Comparison of ENCODE assay signal across 8 cellular contexts in the genomic region with DNA sequence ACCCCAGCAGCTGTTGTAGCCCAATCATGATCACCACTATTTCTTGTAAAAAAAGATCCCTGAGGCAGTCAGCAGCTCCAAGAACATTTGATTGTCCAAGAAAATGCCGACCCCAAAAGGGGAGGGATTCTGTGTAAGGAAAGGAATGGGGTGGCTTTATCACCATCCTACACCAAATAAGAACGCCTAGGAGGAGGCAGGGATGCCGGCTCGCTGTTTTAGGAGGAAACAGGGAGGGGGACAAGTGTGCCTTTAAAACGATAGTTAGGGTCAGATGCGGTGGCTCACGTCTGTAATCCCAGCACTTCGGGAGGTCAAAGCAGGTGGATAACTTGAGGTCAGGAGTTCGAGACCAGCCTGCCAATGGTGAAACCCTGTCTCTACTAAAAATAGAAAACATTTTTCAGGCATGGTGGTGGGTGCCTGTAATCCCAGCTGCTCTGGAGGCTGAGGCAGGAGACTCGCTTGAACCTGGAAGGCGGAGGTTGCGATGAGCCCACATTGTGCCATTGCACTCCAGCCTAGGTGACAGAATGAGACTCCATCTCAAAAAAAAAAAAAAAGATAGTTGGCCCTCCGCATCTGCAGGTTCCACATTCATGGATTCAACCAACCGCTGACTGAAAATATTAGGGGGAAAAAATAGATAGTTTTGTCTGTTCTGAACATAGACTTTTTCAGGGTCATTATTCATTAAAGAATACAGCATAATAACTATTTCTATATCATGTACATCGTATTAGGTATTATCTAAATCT.
DNase-seq lines count a peak whose midpoint lies in the region; ATAC-seq, FAIRE-seq and TF ChIP-seq lines count a peak whose summit lies in the region.

No MANE protein-coding gene starts in this region.

- peak overlapping the region; percentile 79 for H3K4me3 Mint-ChIP-seq in Calu3 (ENCODE audit: low read depth, unreplicated experiment)

- H3K27ac ChIP-seq in dorsolateral prefrontal cortex (peak overlapping the region in 56 of 59 donors; percentile 3 to 97 (median 89)), pancreas (peak overlapping the region in 2 of 4 donors; percentile 53 to 76)

- BruUV-seq in Calu3 (replicated peaks; lab: Mats Ljungman, UMichigan) = no TSS peak

- H3K36me3 ChIP-seq in pancreas = no peaks in the 10 kb centered on the region

- no peaks in the 10 kb centered on the region for H3K9me3 ChIP-seq in pancreas

- WGBS in pancreas, 2 donors = 46 to 55% methylated on average over 15 of the region's 15 CpGs

- H3K4me1 Mint-ChIP-seq in Calu3 (ENCODE audit: low read depth, unreplicated experiment) = peaks cover 23% of the 10 kb centered on the region

- peaks cover 38% of the 10 kb centered on the region for H3K36me3 Mint-ChIP-seq in Calu3 (ENCODE audit: insufficient read depth, unreplicated experiment)

- H3K4me3 ChIP-seq in dorsolateral prefrontal cortex = peak overlapping the region; percentile 48 to 83 (median 66)
- H3K4me3 ChIP-seq in pancreas = peak overlapping the region in 3 of 4 donors; percentile 5 to 50 (median 47)

- no peak for TF ChIP-seq CTCF in Calu3 (IDR thresholded peaks at IDR 0.05; ENCODE audit: unreplicated experiment)
- TF ChIP-seq CTCF in dorsolateral prefrontal cortex (IDR thresholded peaks at IDR 0.05 in 54 of 56, conservative IDR thresholded peaks at IDR 0.05 in 2 of 56; ENCODE audit: low read depth in 1 of 56, partially characterized antibody in 56 of 56) = no peak
- no peak for TF ChIP-seq CTCF in pancreas (IDR thresholded peaks at IDR 0.05)

- FAIRE-seq in pancreas (lab: Jason Lieb, UNC) = no peak

- intact Hi-C loops in Calu3 (cut with micrococcal nuclease; ENCODE audit: unreplicated experiment) (loop anchor here (5.0 to 10.0 kb wide), 3 partner anchors 107 to 250 kb away; no protein-coding TSS in a partner anchor), dorsolateral prefrontal cortex (cut with DNase I) (loop anchor here (5.0 to 10.0 kb wide), 7 partner anchors 77 to 702 kb away; partner anchors contain the start of gene CUL1 (in 2 of the 2)), pancreas (cut with DNase I) (loop anchor here in 2 of 3 donors (5.0 to 10.0 kb wide), 3 partner anchors 110 to 460 kb away; no protein-coding TSS in a partner anchor)

- H3K27ac Mint-ChIP-seq in Calu3 (ENCODE audit: unreplicated experiment) = peak overlapping the region; percentile 75

- peaks cover 0 to 7% (median 0%) of the 10 kb centered on the region in 3 donors for H3K4me1 ChIP-seq in pancreas

- CTCF ChIA-PET in Calu3 (lab: Charles Lee) = no interaction called here

- ATAC-seq in pancreas = no peak
- no peak for ATAC-seq in esophagus mucosa
- no peak for ATAC-seq in HG02840 (IDR thresholded peaks at IDR 0.05; ENCODE audit: low FRiP score, unreplicated experiment)

- no peaks in the 10 kb centered on the region for H3K27me3 ChIP-seq in dorsolateral prefrontal cortex
- H3K27me3 ChIP-seq in pancreas = no peaks in the 10 kb centered on the region

- no peaks in the 10 kb centered on the region for H3K9me3 Mint-ChIP-seq in Calu3 (ENCODE audit: low read depth, unreplicated experiment)

- DNase-seq in Calu3 (no peak), NCI-H69 (lab: John Stamatoyannopoulos, UW) (peak; percentile 58), dorsolateral prefrontal cortex (peak in 1 of 10 donors; percentile 27), pancreas (no peak)
- DNase-seq in stimulated activated naive CD4-positive, alpha-beta T cell (lab: John Stamatoyannopoulos, UW) = no peak
- no peak for DNase-seq in activated CD8-positive, alpha-beta memory T cell treated with anti-CD3 and anti-CD28 coated beads, Interleukin-2, amount 50 U/mL, for 4 hours

- H3K27me3 Mint-ChIP-seq in Calu3 (ENCODE audit: unreplicated experiment) = no peaks in the 10 kb centered on the region
